In genomic region chr3:148992027-148992634, GRCh38 we compare ENCODE assay signal across 8 cellular contexts. TPM values are rescaled to one million over a fixed set of nuclear protein-coding genes. Genes with fewer than 3 reads are reported as not detected.
A peak's percentile ranks its signal among the peaks of the same experiment; 100 is the strongest.
DNase-seq lines count a peak whose midpoint lies in the region; ATAC-seq, FAIRE-seq and TF ChIP-seq lines count a peak whose summit lies in the region.

No MANE protein-coding gene starts in this region.

- peaks cover 24% of the 10 kb centered on the region for H3K4me1 Mint-ChIP-seq in activated T-cell treated with anti-CD3 and anti-CD28 coated beads, Interleukin-2, amount 50 U/mL, for 72 hours (ENCODE audit: low read depth)
- peaks cover 18% of the 10 kb centered on the region for H3K4me1 Mint-ChIP-seq in neural crest cell

- TF ChIP-seq EP300 in A549 (IDR thresholded peaks at IDR 0.05): no peak

- no peaks in the 10 kb centered on the region for H3K9me3 Mint-ChIP-seq in activated T-cell treated with anti-CD3 and anti-CD28 coated beads, Interleukin-2, amount 50 U/mL, for 72 hours
- no peaks in the 10 kb centered on the region for H3K9me3 Mint-ChIP-seq in neural crest cell

- ATAC-seq in A549 (peak; percentile 61), HG02642 (IDR thresholded peaks at IDR 0.05; ENCODE audit: poor library complexity, unreplicated experiment) (peak; percentile 34)
- ATAC-seq in activated T-cell treated with anti-CD3 and anti-CD28 coated beads, Interleukin-2, amount 50 U/mL, for 72 hours (replicated peaks in 1 of 2): peak; percentile 12 to 22

- TF ChIP-seq RAD21 in A549 (conservative IDR thresholded peaks at IDR 0.05 in 1 of 2, IDR thresholded peaks at IDR 0.05 in 1 of 2): no peak

- FAIRE-seq in A549 (lab: Jason Lieb, UNC): no peak

- peak overlapping the region; percentile 83 to 87 for H3K4me3 Mint-ChIP-seq in activated T-cell treated with anti-CD3 and anti-CD28 coated beads, Interleukin-2, amount 50 U/mL, for 72 hours
- peak overlapping the region; percentile 89 for H3K4me3 Mint-ChIP-seq in neural crest cell

- H3K4me3 ChIP-seq in A549 (peak overlapping the region; percentile 86), GM12865 (ENCODE audit: low read depth, low read length) (peak overlapping the region; percentile 95), fibroblast of the aortic adventitia (ENCODE audit: low read depth, low read length) (peak overlapping the region; percentile 74)

- POLR2A ChIA-PET in A549 (lab: Yijun Ruan, JAX): interaction anchor here (0.7 to 0.9 kb wide), 4 partner anchors 10 to 667 kb away, joined by 3 read pairs; no protein-coding TSS in a partner anchor

- peak overlapping the region; percentile 91 for H3K4me2 ChIP-seq in A549

- no peak for TF ChIP-seq CTCF in A549 (IDR thresholded peaks at IDR 0.05)
- no peak for TF ChIP-seq CTCF in GM12865 (IDR thresholded peaks at IDR 0.05; ENCODE audit: insufficient read depth, low read depth, low read length, missing control alignments)
- no peak for TF ChIP-seq CTCF in fibroblast of the aortic adventitia (IDR thresholded peaks at IDR 0.05; ENCODE audit: insufficient read depth, low read length)
- no peak for TF ChIP-seq CTCF in neural crest cell (conservative IDR thresholded peaks at IDR 0.05)

- CTCF ChIA-PET in A549 (lab: Yijun Ruan, JAX): interaction anchor here (0.6 to 3.6 kb wide), 4 partner anchors 29 to 612 kb away, joined by 3 to 15 read pairs (median 4); no protein-coding TSS in a partner anchor

- WGBS in A549 (ENCODE audit: missing lambda C conversion rate): 8% methylated on average over 13 of the region's 34 CpGs

- peak overlapping the region; percentile 80 to 98 for H3K27ac ChIP-seq in A549

- peak overlapping the region; percentile 82 for H3K27ac Mint-ChIP-seq in activated T-cell treated with anti-CD3 and anti-CD28 coated beads, Interleukin-2, amount 50 U/mL, for 72 hours
- H3K27ac Mint-ChIP-seq in neural crest cell (ENCODE audit: unreplicated experiment): no peak overlapping the region

- peaks cover 1 to 13% of the 10 kb centered on the region in 2 donors for H3K36me3 Mint-ChIP-seq in activated T-cell treated with anti-CD3 and anti-CD28 coated beads, Interleukin-2, amount 50 U/mL, for 72 hours (ENCODE audit: insufficient read depth in 2 of 2)
- H3K36me3 Mint-ChIP-seq in neural crest cell (ENCODE audit: low read depth): no peaks in the 10 kb centered on the region

- peaks cover 7% of the 10 kb centered on the region for H3K4me1 ChIP-seq in A549

- TF ChIP-seq POLR2A in A549 (IDR thresholded peaks at IDR 0.05; ENCODE audit: low read length): no peak

- DNase-seq in A549 (ENCODE audit: low read depth in 1 of 2, low spot score in 1 of 2): peak; percentile 26 to 30
- DNase-seq in GM12865 (ENCODE audit: low read depth): peak; percentile 58
- peak; percentile 72 for DNase-seq in NCI-H146 (lab: John Stamatoyannopoulos, UW)
- peak; percentile 33 to 42 for DNase-seq in activated T-cell treated with anti-CD3 and anti-CD28 coated beads, Interleukin-2, amount 50 U/mL, for 72 hours
- DNase-seq in fibroblast of the aortic adventitia (ENCODE audit: low read depth): no peak
- DNase-seq in neural crest cell (ENCODE audit: low read depth, low spot score): peak; percentile 34
- no peak for DNase-seq in DMS114 treated with DMSO at 0.1 percent for 48 hours (lab: John Stamatoyannopoulos, UW; ENCODE audit: unreplicated experiment)

- H3K9me3 ChIP-seq in A549: no peaks in the 10 kb centered on the region

- no peaks in the 10 kb centered on the region for H3K27me3 Mint-ChIP-seq in activated T-cell treated with anti-CD3 and anti-CD28 coated beads, Interleukin-2, amount 50 U/mL, for 72 hours (ENCODE audit: low read depth)
- no peaks in the 10 kb centered on the region for H3K27me3 Mint-ChIP-seq in neural crest cell (ENCODE audit: low read depth)

TF ChIP-seq in A549, 52 proteins besides CTCF, POLR2A, EP300 and RAD21:
- no peak for TF ChIP-seq CHD2 (IDR thresholded peaks at IDR 0.05; ENCODE audit: low read length, partially characterized antibody)
- TF ChIP-seq KDM5A (IDR thresholded peaks at IDR 0.05): no peak
- no peak for TF ChIP-seq TFCP2L1 (CRISPR knock-in tag; IDR thresholded peaks at IDR 0.05)
- no peak for TF ChIP-seq TP53 (CRISPR knock-in tag; IDR thresholded peaks at IDR 0.05)
- no peak for TF ChIP-seq GATA3 (IDR thresholded peaks at IDR 0.05; ENCODE audit: borderline replicate concordance)
- TF ChIP-seq, protein P1, sequence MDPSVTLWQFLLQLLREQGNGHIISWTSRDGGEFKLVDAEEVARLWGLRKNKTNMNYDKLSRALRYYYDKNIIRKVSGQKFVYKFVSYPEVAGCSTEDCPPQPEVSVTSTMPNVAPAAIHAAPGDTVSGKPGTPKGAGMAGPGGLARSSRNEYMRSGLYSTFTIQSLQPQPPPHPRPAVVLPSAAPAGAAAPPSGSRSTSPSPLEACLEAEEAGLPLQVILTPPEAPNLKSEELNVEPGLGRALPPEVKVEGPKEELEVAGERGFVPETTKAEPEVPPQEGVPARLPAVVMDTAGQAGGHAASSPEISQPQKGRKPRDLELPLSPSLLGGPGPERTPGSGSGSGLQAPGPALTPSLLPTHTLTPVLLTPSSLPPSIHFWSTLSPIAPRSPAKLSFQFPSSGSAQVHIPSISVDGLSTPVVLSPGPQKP (IDR thresholded peaks at IDR 0.05; ENCODE audit: low read depth, low read length): no peak
- no peak for TF ChIP-seq PBX3 (IDR thresholded peaks at IDR 0.05)
TF ChIP-seq in A549: peak in this region for 0.

RNA-seq across cellular contexts. Expression of gene GYG1, which starts 0.8 kb away (rescaled TPM):
- polyA plus RNA-seq in A549 (2011; rRNA removed) (39.6 and 42.4 TPM in 2 replicates), A549 (2017; fragmentation: RNase III; extraction: RNeasy Plus Mini Kit Qiagen cat#74134 plus additional on column Dnase treatment) (58.2 to 60.5 TPM (median 59.8 TPM) in 3 replicates)
- 15.6 and 20.2 TPM in 2 replicates for polyA plus RNA-seq in A549 (2012; cell fraction: cytosol; rRNA removed)
- polyA plus RNA-seq in A549 (2012; cell fraction: nucleus; rRNA removed): 14.1 and 20.9 TPM in 2 replicates
- 22.8 and 27.6 TPM in 2 replicates for polyA minus RNA-seq in A549 (2011; rRNA and poly(A)+ RNA removed)
- 10 to 100 TPM; 14.1 to 21.7 TPM for total RNA-seq in activated T-cell treated with anti-CD3 and anti-CD28 coated beads, Interleukin-2, amount 50 U/mL, for 72 hours
- total RNA-seq in fibroblast of the aortic adventitia (ENCODE audit: low replicate concordance) (15.0 and 53.4 TPM in 2 replicates), neural crest cell (27.1 and 29.4 TPM in 2 replicates)

Comparison
In these comparisons a context has a peak if more than half of its experiments do, and no peak if none do; other contexts are left out.
1. DNase-seq: peak in A549 (2 of 2), GM12865 (single experiment), NCI-H146 (single experiment), activated T-cell treated with anti-CD3 and anti-CD28 coated beads, Interleukin-2, amount 50 U/mL, for 72 hours (2 of 2) and neural crest cell (single experiment); none in fibroblast of the aortic adventitia (single experiment) and DMS114 treated with DMSO at 0.1 percent for 48 hours (single experiment).
2. Peak in every context shown above with its lines, with median percentiles within 50 percentile points of each other: ATAC-seq and H3K4me3 ChIP-seq.